Comparison of ENCODE assay signal across 9 cellular contexts in genomic region chr15:56886450-56886856, GRCh38. TPM values are rescaled to one million over a fixed set of nuclear protein-coding genes. Genes with fewer than 3 reads are reported as not detected.
DNase-seq lines count a peak whose midpoint lies in the region; ATAC-seq and TF ChIP-seq lines count a peak whose summit lies in the region.
"Had no signal": no experiment of that assay in that cellular context is flagged by ENCODE, and none has a peak within 500 bp of the region (broad histone marks: within the 10 kb centered on the region; RNA-seq: fewer than 3 reads in every experiment).

No MANE protein-coding gene starts in this region.

- no peaks in the 10 kb centered on the region for H4K20me1 ChIP-seq in BLaER1

- H3K4me2 ChIP-seq in BLaER1: peak overlapping the region; percentile 98

- peak overlapping the region; percentile 86 for H3K27ac ChIP-seq in BLaER1
- peak overlapping the region; percentile 92 for H3K27ac ChIP-seq in thymus (ENCODE audit: low read depth)

- H3K27me3 ChIP-seq in BLaER1 (no peaks in the 10 kb centered on the region), adipocyte (replicated peaks; ENCODE audit: control insufficient read depth, insufficient read depth, low read length) (no peaks in the 10 kb centered on the region), kidney epithelial cell (ENCODE audit: control insufficient read depth, insufficient read depth, low read length) (no peaks in the 10 kb centered on the region), thymus (ENCODE audit: control insufficient read depth, insufficient read depth) (no peaks in the 10 kb centered on the region)

- peak; percentile 5 for ATAC-seq in HG03135 (IDR thresholded peaks at IDR 0.05; ENCODE audit: unreplicated experiment)
- no peak for ATAC-seq in GM18909 (IDR thresholded peaks at IDR 0.05; ENCODE audit: poor library complexity, unreplicated experiment)

- no peaks in the 10 kb centered on the region for H3K36me3 ChIP-seq in BLaER1
- H3K36me3 ChIP-seq in adipocyte (ENCODE audit: control insufficient read depth, insufficient read depth, low read length, severe bottlenecking): no peaks in the 10 kb centered on the region
- H3K36me3 ChIP-seq in kidney epithelial cell (ENCODE audit: control insufficient read depth, insufficient read depth, low read length): no peaks in the 10 kb centered on the region
- no peaks in the 10 kb centered on the region for H3K36me3 ChIP-seq in thymus (ENCODE audit: control insufficient read depth, insufficient read depth)

- peak overlapping the region; percentile 86 for H3K9ac ChIP-seq in BLaER1
- H3K9ac ChIP-seq in adipocyte (ENCODE audit: low read length): peak overlapping the region; percentile 87

- WGBS in thymus: 51% methylated on average over 5 of the region's 5 CpGs

- no peaks in the 10 kb centered on the region for H3K9me3 ChIP-seq in BLaER1
- H3K9me3 ChIP-seq in adipocyte (ENCODE audit: control insufficient read depth, low read length): no peaks in the 10 kb centered on the region
- no peaks in the 10 kb centered on the region for H3K9me3 ChIP-seq in thymus (ENCODE audit: control insufficient read depth)
- H3K9me3 ChIP-seq: mucosa of descending colon had no signal

- no peak for DNase-seq in adipocyte (ENCODE audit: low read depth)
- DNase-seq in kidney epithelial cell (ENCODE audit: low read depth): no peak
- no peak for DNase-seq in 8988T
- no peak for DNase-seq in Kasumi-1 (lab: John Stamatoyannopoulos, UW)

- no peak for TF ChIP-seq CTCF in kidney epithelial cell (IDR thresholded peaks at IDR 0.05; ENCODE audit: insufficient read depth, low read length, poor library complexity, severe bottlenecking)

- H3K4me3 ChIP-seq in BLaER1 (peak overlapping the region; percentile 75), adipocyte (ENCODE audit: low read length) (peak overlapping the region; percentile 80), kidney epithelial cell (ENCODE audit: low read depth, low read length) (peak overlapping the region; percentile 54), thymus (ENCODE audit: low read length) (peak overlapping the region; percentile 72)

- H3K4me1 ChIP-seq in BLaER1 (peaks cover 20% of the 10 kb centered on the region), adipocyte (ENCODE audit: control insufficient read depth, insufficient read depth, low read length) (peaks cover 18% of the 10 kb centered on the region), thymus (ENCODE audit: control insufficient read depth, insufficient read depth, low read length) (peaks cover 10% of the 10 kb centered on the region)

RNA-seq across cellular contexts. Expression of gene TCF12, which starts 32.0 kb away (rescaled TPM):
- 84.6 and 90.0 TPM in 2 replicates for total RNA-seq in kidney epithelial cell
- 45.2 TPM for polyA plus RNA-seq in thymus
